ENCODE assay signal across 1 cellular context in the genomic region with DNA sequence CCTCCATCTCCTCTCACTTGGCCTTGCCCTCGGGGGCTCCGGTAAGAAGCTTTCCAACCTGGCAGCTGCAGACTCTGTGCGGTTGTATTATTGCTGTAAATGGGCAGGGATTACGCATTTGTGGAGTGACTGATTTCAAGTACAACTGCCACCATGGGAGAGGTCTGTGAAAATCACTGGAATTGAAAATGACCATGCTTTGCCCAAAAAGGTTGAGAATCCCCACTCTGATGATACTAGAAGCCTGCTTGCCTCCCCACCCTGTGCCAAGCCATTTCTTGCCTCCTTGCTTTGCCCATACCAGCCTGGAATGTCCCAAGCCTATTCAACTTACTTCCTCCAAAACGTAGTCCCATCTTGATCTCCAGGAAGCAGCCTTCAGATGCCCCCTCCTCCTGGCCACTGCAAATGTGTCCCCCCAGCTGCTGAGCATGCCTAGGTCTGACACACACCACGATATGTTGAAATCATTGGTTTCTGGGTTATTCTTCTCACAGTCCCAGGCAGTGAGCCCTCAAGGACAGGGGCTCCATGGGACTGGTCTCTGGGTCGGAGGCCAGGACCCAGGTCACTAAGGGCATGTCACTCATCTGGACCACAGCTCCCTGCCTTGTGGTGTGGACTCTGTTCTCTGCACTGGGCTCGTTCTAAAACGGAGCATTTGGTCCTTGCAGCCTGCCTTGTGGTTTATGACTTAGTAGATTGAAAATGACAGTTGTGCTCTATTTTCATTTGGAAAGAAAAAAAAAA.
TF ChIP-seq lines count a peak whose summit lies in the region.

No MANE protein-coding gene starts in this region.

TF ChIP-seq in K562, 482 proteins besides CTCF, POLR2A, EP300 and RAD21 (continued from another document):
- TF ChIP-seq, protein P1, sequence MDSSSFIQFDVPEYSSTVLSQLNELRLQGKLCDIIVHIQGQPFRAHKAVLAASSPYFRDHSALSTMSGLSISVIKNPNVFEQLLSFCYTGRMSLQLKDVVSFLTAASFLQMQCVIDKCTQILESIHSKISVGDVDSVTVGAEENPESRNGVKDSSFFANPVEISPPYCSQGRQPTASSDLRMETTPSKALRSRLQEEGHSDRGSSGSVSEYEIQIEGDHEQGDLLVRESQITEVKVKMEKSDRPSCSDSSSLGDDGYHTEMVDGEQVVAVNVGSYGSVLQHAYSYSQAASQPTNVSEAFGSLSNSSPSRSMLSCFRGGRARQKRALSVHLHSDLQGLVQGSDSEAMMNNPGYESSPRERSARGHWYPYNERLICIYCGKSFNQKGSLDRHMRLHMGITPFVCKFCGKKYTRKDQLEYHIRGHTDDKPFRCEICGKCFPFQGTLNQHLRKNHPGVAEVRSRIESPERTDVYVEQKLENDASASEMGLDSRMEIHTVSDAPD (CRISPR knock-in tag; IDR thresholded peaks at IDR 0.05): no peak
- TF ChIP-seq ETV5 (CRISPR knock-in tag; IDR thresholded peaks at IDR 0.05; ENCODE audit: low read depth) (no peak), ZEB2 (IDR thresholded peaks at IDR 0.05) (no peak)
